12 cellular contexts compared by ENCODE assay signal in genomic region chr4:145623831-145624230, GRCh38. TPM values are rescaled to one million over a fixed set of nuclear protein-coding genes. Genes with fewer than 3 reads are reported as not detected.
A peak's percentile ranks its signal among the peaks of the same experiment; 100 is the strongest.
DNase-seq lines count a peak whose midpoint lies in the region; ATAC-seq and TF ChIP-seq lines count a peak whose summit lies in the region.
"Had no signal": no experiment of that assay in that cellular context is flagged by ENCODE, and none has a peak within 500 bp of the region (broad histone marks: within the 10 kb centered on the region; RNA-seq: fewer than 3 reads in every experiment).

No MANE protein-coding gene starts in this region.

- ATAC-seq in HG03108 (IDR thresholded peaks at IDR 0.05; ENCODE audit: unreplicated experiment): peak; percentile 24

- no peaks in the 10 kb centered on the region for H3K27me3 Mint-ChIP-seq in activated CD4-positive, alpha-beta T cell treated with anti-CD3 and anti-CD28 coated beads, Interleukin-2, amount 10 ng/mL, durations not matched to agents 24 days and 14 days
- H3K27me3 Mint-ChIP-seq in osteocyte (ENCODE audit: unreplicated experiment): no peaks in the 10 kb centered on the region

- H3K9me3 Mint-ChIP-seq in activated CD4-positive, alpha-beta T cell treated with anti-CD3 and anti-CD28 coated beads, Interleukin-2, amount 10 ng/mL, durations not matched to agents 24 days and 14 days: peaks cover 8% of the 10 kb centered on the region
- H3K9me3 Mint-ChIP-seq in osteocyte (ENCODE audit: unreplicated experiment): no peaks in the 10 kb centered on the region

- peaks cover 34% of the 10 kb centered on the region for H3K36me3 Mint-ChIP-seq in activated CD4-positive, alpha-beta T cell treated with anti-CD3 and anti-CD28 coated beads, Interleukin-2, amount 10 ng/mL, durations not matched to agents 24 days and 14 days (ENCODE audit: low read depth)
- no peaks in the 10 kb centered on the region for H3K36me3 Mint-ChIP-seq in osteocyte (ENCODE audit: unreplicated experiment)

- in situ Hi-C loops in astrocyte of the spinal cord (cut with HindIII; ENCODE audit: low sequenced_read_pairs): no loop called here

- no peak for TF ChIP-seq CTCF in astrocyte of the spinal cord (IDR thresholded peaks at IDR 0.05; ENCODE audit: low read depth, low read length)
- TF ChIP-seq CTCF in osteocyte (IDR thresholded peaks at IDR 0.05): no peak

- peak overlapping the region; percentile 93 for H3K27ac Mint-ChIP-seq in activated CD4-positive, alpha-beta T cell treated with anti-CD3 and anti-CD28 coated beads, Interleukin-2, amount 10 ng/mL, durations not matched to agents 24 days and 14 days
- H3K27ac Mint-ChIP-seq in osteocyte (ENCODE audit: unreplicated experiment): peak overlapping the region; percentile 58

- no peak for DNase-seq in activated CD4-positive, alpha-beta T cell treated with anti-CD3 and anti-CD28 coated beads, Interleukin-2, amount 10 ng/mL, durations not matched to agents 24 days and 14 days
- no peak for DNase-seq in activated CD4-positive, alpha-beta T cell treated with anti-CD3 and anti-CD28 coated beads, Interleukin-2, amount 50 U/mL, for 1 hour
- peak; percentile 16 for DNase-seq in astrocyte of the spinal cord (ENCODE audit: low read depth, low spot score)
- DNase-seq in osteocyte (ENCODE audit: extremely low spot score, unreplicated experiment): no peak
- DNase-seq in NCI-H2029 treated with DMSO at 0.1 percent for 48 hours (lab: John Stamatoyannopoulos, UW): no peak
- no peak for DNase-seq in COR-L47 (lab: John Stamatoyannopoulos, UW)
- no peak for DNase-seq in NCI-H82 (lab: John Stamatoyannopoulos, UW)
- DNase-seq: NCI-H69, trophoblast cell had no signal

- H3K4me3 ChIP-seq in astrocyte of the spinal cord (ENCODE audit: low read depth, low read length): no peak overlapping the region

- H3K4me3 Mint-ChIP-seq in activated CD4-positive, alpha-beta T cell treated with anti-CD3 and anti-CD28 coated beads, Interleukin-2, amount 10 ng/mL, durations not matched to agents 24 days and 14 days: peak overlapping the region; percentile 32
- no peak overlapping the region for H3K4me3 Mint-ChIP-seq in osteocyte (ENCODE audit: unreplicated experiment)

- peaks cover 38% of the 10 kb centered on the region for H3K4me1 Mint-ChIP-seq in activated CD4-positive, alpha-beta T cell treated with anti-CD3 and anti-CD28 coated beads, Interleukin-2, amount 10 ng/mL, durations not matched to agents 24 days and 14 days
- H3K4me1 Mint-ChIP-seq in osteocyte (ENCODE audit: unreplicated experiment): peaks cover 18% of the 10 kb centered on the region

- intact Hi-C loops in activated CD4-positive, alpha-beta T cell treated with anti-CD3 and anti-CD28 coated beads, Interleukin-2, amount 10 ng/mL, durations not matched to agents 24 days and 14 days (cut with micrococcal nuclease): no loop called here

RNA-seq across cellular contexts. Expression of gene MMAA, which starts 4.6 kb away (rescaled TPM):
- total RNA-seq in activated CD4-positive, alpha-beta T cell treated with anti-CD3 and anti-CD28 coated beads, Interleukin-2, amount 10 ng/mL, durations not matched to agents 24 days and 14 days: 18.9 and 19.5 TPM in 2 replicates
- 9.5 and 9.9 TPM in 2 replicates for total RNA-seq in osteocyte

RNA-seq across cellular contexts. Expression of gene C4orf51, which starts 56.1 kb away (rescaled TPM):
- total RNA-seq in activated CD4-positive, alpha-beta T cell treated with anti-CD3 and anti-CD28 coated beads, Interleukin-2, amount 10 ng/mL, durations not matched to agents 24 days and 14 days: not detected in 2 replicates
- not detected in 2 replicates for total RNA-seq in osteocyte
- total RNA-seq: chondrocyte, lung microvascular endothelial cell had no signal
